Comparison of ENCODE assay signal across 10 cellular contexts in genomic region chr1:46757256-46757955, GRCh38. TPM values are rescaled to one million over a fixed set of nuclear protein-coding genes. Genes with fewer than 3 reads are reported as not detected.
DNase-seq lines count a peak whose midpoint lies in the region; ATAC-seq and TF ChIP-seq lines count a peak whose summit lies in the region.
"Had no signal": no experiment of that assay in that cellular context is flagged by ENCODE, and none has a peak within 500 bp of the region (broad histone marks: within the 10 kb centered on the region; RNA-seq: fewer than 3 reads in every experiment).

No MANE protein-coding gene starts in this region.

- TF ChIP-seq CTCF in PC-3 (conservative IDR thresholded peaks at IDR 0.05; ENCODE audit: low read depth, low read length) = no peak
- no peak for TF ChIP-seq CTCF in suprapubic skin (IDR thresholded peaks at IDR 0.05)

- H4K20me1 ChIP-seq in PC-3 (ENCODE audit: low read length) = no peaks in the 10 kb centered on the region

- no TSS peak for BruUV-seq in PC-3 (replicated peaks; lab: Mats Ljungman, UMichigan)

- no peak overlapping the region for H3K9ac ChIP-seq in PC-3 (ENCODE audit: low read length)

- H3K4me1 ChIP-seq in PC-3 (ENCODE audit: insufficient read depth, low read length) (peaks cover 27% of the 10 kb centered on the region), iPS DF 6.9 (ENCODE audit: control insufficient read depth, insufficient read depth, low read length) (peaks cover 3% of the 10 kb centered on the region; the same call in 1 of the 2 replicates), suprapubic skin (peaks cover 55% of the 10 kb centered on the region), aorta (ENCODE audit: control insufficient read depth in 1 of 2, insufficient read depth in 2 of 2, low read length in 2 of 2) (no peaks in the 10 kb centered on the region)

- POLR2A ChIA-PET in PC-3 (lab: Charles Lee; ENCODE audit: unreplicated experiment) = no interaction called here

- peak overlapping the region; percentile 40 for H3K4me3 ChIP-seq in PC-3 (ENCODE audit: low read length)
- H3K4me3 ChIP-seq in iPS DF 6.9 (ENCODE audit: low read length) = no peak overlapping the region
- no peak overlapping the region for H3K4me3 ChIP-seq in suprapubic skin
- H3K4me3 ChIP-seq in aorta (ENCODE audit: low read length in 2 of 2) = no peak overlapping the region

- no peaks in the 10 kb centered on the region for H3K9me3 ChIP-seq in PC-3 (ENCODE audit: low read length)
- no peaks in the 10 kb centered on the region for H3K9me3 ChIP-seq in iPS DF 6.9 (ENCODE audit: control insufficient read depth, insufficient read depth, low read length)
- H3K9me3 ChIP-seq in suprapubic skin = no peaks in the 10 kb centered on the region
- no peaks in the 10 kb centered on the region for H3K9me3 ChIP-seq in aorta (ENCODE audit: control insufficient read depth, low read length)

- DNase-seq in LoVo (ENCODE audit: low spot score) (peak; percentile 5), PC-3 (peak; percentile 80), iPS DF 6.9 (ENCODE audit: low read depth, low spot score) (peak; percentile 20), suprapubic skin (ENCODE audit: low spot score in 2 of 2) (no peak), aorta (no peak), RKO (ENCODE audit: low spot score) (no peak)
- DNase-seq in activated CD8-positive, alpha-beta memory T cell treated with anti-CD3 and anti-CD28 coated beads, Interleukin-2, amount 50 U/mL, for 4 hours = no peak

- no peaks in the 10 kb centered on the region for H3K36me3 ChIP-seq in PC-3 (ENCODE audit: low read depth, low read length)
- H3K36me3 ChIP-seq in iPS DF 6.9 (ENCODE audit: control insufficient read depth, insufficient read depth, low read length) = no peaks in the 10 kb centered on the region
- no peaks in the 10 kb centered on the region for H3K36me3 ChIP-seq in suprapubic skin
- H3K36me3 ChIP-seq in aorta (ENCODE audit: control insufficient read depth in 1 of 2, insufficient read depth in 2 of 2, low read length in 1 of 2) = no peaks in the 10 kb centered on the region

- H3K9me2 ChIP-seq in PC-3 (replicated peaks; ENCODE audit: low read length) = no peaks in the 10 kb centered on the region

- no peak for TF ChIP-seq EP300 in suprapubic skin (IDR thresholded peaks at IDR 0.05)

- H3K27ac ChIP-seq in PC-3 (ENCODE audit: low read length) (peak overlapping the region; percentile 67), iPS DF 6.9 (ENCODE audit: low read length) (no peak overlapping the region), suprapubic skin (peak overlapping the region; percentile 74), aorta (ENCODE audit: low read depth in 1 of 2, low read length in 2 of 2) (no peak overlapping the region)
- H3K27ac ChIP-seq: HL-60 had no signal

- peak overlapping the region; percentile 12; the same call in 1 of the 2 replicates for H2AFZ ChIP-seq in PC-3 (ENCODE audit: low read length)

- CTCF ChIA-PET in PC-3 (lab: Charles Lee) = interaction anchor here (0.6 to 0.8 kb wide), 3 partner anchors 9 to 418 kb away, joined by 3 read pairs; no protein-coding TSS in a partner anchor

- intact Hi-C loops in PC-3 (cut with micrococcal nuclease) = no loop called here
- intact Hi-C loops in aorta (cut with DNase I) = no loop called here

- TF ChIP-seq POLR2A in suprapubic skin (IDR thresholded peaks at IDR 0.05) = no peak

- ATAC-seq in PC-3 (peak; percentile 88), aorta (ENCODE audit: low FRiP score) (no peak), GM18909 (IDR thresholded peaks at IDR 0.05; ENCODE audit: poor library complexity, unreplicated experiment) (no peak)
- ATAC-seq: stimulated activated effector memory CD8-positive, alpha-beta T cell treated with anti-CD3 and anti-CD28 coated beads, Interleukin-12 subunit alpha, Interleukin-12 subunit beta, amount 100 ng/mL, for 72 hours had no signal

- H3K4me2 ChIP-seq in PC-3 (ENCODE audit: low read length) = peak overlapping the region; percentile 79

- H3F3A ChIP-seq in PC-3 (ENCODE audit: low read length, unreplicated experiment) = no peaks in the 10 kb centered on the region

- H3K27me3 ChIP-seq in PC-3 (ENCODE audit: low read length) (no peaks in the 10 kb centered on the region), iPS DF 6.9 (ENCODE audit: control insufficient read depth, insufficient read depth, low read length) (no peaks in the 10 kb centered on the region), suprapubic skin (no peaks in the 10 kb centered on the region), aorta (ENCODE audit: control insufficient read depth in 1 of 2, insufficient read depth in 2 of 2, low read length in 1 of 2) (no peaks in the 10 kb centered on the region)

- WGBS in iPS DF 6.9 (ENCODE audit: insufficient coverage, insufficient read length) = no CpG with 5 or more reads among the region's 6 CpGs
- WGBS in suprapubic skin = 33% methylated on average over 6 of the region's 6 CpGs
- 50 to 55% methylated on average over 6 of the region's 6 CpGs for WGBS in aorta, 2 donors

- no peaks in the 10 kb centered on the region for H3K79me2 ChIP-seq in PC-3 (ENCODE audit: low read length)

RNA-seq across cellular contexts. Expression of gene EFCAB14, which starts 38.5 kb away (rescaled TPM):
- total RNA-seq in PC-3 (2014; rRNA removed) (45.7 and 52.3 TPM in 2 replicates), suprapubic skin (100 to 1,000 TPM in 3 of 4 donors, 10 to 100 TPM in 1; 87.9 to 136 (median 121) TPM), aorta (100 to 1,000 TPM; 101 to 108 TPM)
- 10 to 100 TPM; 39.9 to 46.5 TPM for polyA plus RNA-seq in aorta

RNA-seq across cellular contexts. Expression of gene CYP4B1, which starts 41.4 kb away (rescaled TPM):
- not detected in 2 replicates for total RNA-seq in PC-3 (2014; rRNA removed)
- 100 to 1,000 TPM in 2 of 4 donors, 10 to 100 TPM in 2; 61.8 to 116 (median 88.6) TPM for total RNA-seq in suprapubic skin
- 10 to 100 TPM in 1 of 2 donors, 1 to 10 TPM in 1; 3.4 to 13.6 TPM for total RNA-seq in aorta
- 1 to 10 TPM; 1.5 to 7.0 TPM for polyA plus RNA-seq in aorta

Comparison
In these comparisons a context has a peak if more than half of its experiments do, and no peak if none do; other contexts are left out.
1. DNase-seq: peak in LoVo (single experiment), PC-3 (single experiment) and iPS DF 6.9 (single experiment); none in suprapubic skin (0 of 2), aorta (0 of 2), activated CD8-positive, alpha-beta memory T cell treated with anti-CD3 and anti-CD28 coated beads, Interleukin-2, amount 50 U/mL, for 4 hours (single experiment) and RKO (single experiment).
2. H3K27ac ChIP-seq: peak in PC-3 (single experiment) and suprapubic skin (single experiment); none in iPS DF 6.9 (single experiment) and aorta (0 of 2).
3. RNA of gene CYP4B1, which starts 41.4 kb away (total RNA-seq): 61.8 to 116 TPM in suprapubic skin; 3.4 to 13.6 TPM in aorta and not detected in PC-3; every median in the first group is over 4 times any median in the second.